8 cellular contexts compared by ENCODE assay signal in genomic region chr5:76715734-76716455, GRCh38. TPM values are rescaled to one million over a fixed set of nuclear protein-coding genes. Genes with fewer than 3 reads are reported as not detected.
DNase-seq lines count a peak whose midpoint lies in the region; ATAC-seq and TF ChIP-seq lines count a peak whose summit lies in the region.

Gene F2R (plus strand): TSS chr5:76716126. CDS start chr5:76716308, 182 bp downstream.

- peaks cover 0 to 54% (median 32%) of the 10 kb centered on the region in 9 donors for H3K4me1 ChIP-seq in heart right ventricle
- no peaks in the 10 kb centered on the region for H3K4me1 ChIP-seq in prostate gland (replicated peaks)

- H3K27me3 ChIP-seq in heart right ventricle (peaks cover 0 to 42% (median 10%) of the 10 kb centered on the region in 7 donors), prostate gland (replicated peaks; ENCODE audit: insufficient read depth) (no peaks in the 10 kb centered on the region)

- WGBS in heart right ventricle, 2 donors: 0 to 1% methylated on average over 72 to 82 of the region's 82 CpGs
- under 1% methylated on average over 82 of the region's 82 CpGs for WGBS in prostate gland

- no peaks in the 10 kb centered on the region for H3K9me3 Mint-ChIP-seq in activated naive CD8-positive, alpha-beta T cell treated with anti-CD3 and anti-CD28 coated beads, Interleukin-2, amount 10 ng/mL, durations not matched to agents 7 days and 5 days

- TF ChIP-seq POLR2A in prostate gland (IDR thresholded peaks at IDR 0.05): no peak

- H3K9me3 ChIP-seq in heart right ventricle (peaks cover 0 to 3% (median 0%) of the 10 kb centered on the region in 11 donors), prostate gland (no peaks in the 10 kb centered on the region)

- ATAC-seq in HG03432 (IDR thresholded peaks at IDR 0.05; ENCODE audit: unreplicated experiment): peak; percentile 77
- peak; percentile 73 for ATAC-seq in activated naive CD8-positive, alpha-beta T cell treated with anti-CD3 and anti-CD28 coated beads, Interleukin-2, amount 10 ng/mL, durations not matched to agents 7 days and 5 days (ENCODE audit: low read depth)
- ATAC-seq in heart right ventricle: peak; percentile 77 to 90 (median 85)

- H3K4me3 ChIP-seq in heart right ventricle (peak within 1 kb of the TSS; percentile 68 to 98 (median 84)), prostate gland (peak within 1 kb of the TSS; percentile 62 to 71)

- intact Hi-C loops in heart right ventricle (cut with DNase I) (loop anchor here in 5 of 10 donors (5.0 to 10.0 kb wide), 3 partner anchors 56 to 111 kb away; no protein-coding TSS in a partner anchor), prostate gland (cut with DNase I) (no loop called here)

- TF ChIP-seq CTCF in heart right ventricle (IDR thresholded peaks at IDR 0.05) (peak; percentile 21 to 75 (median 56)), prostate gland (IDR thresholded peaks at IDR 0.05) (peak; percentile 20 to 50 (median 45))

- H3K4me1 Mint-ChIP-seq in activated naive CD8-positive, alpha-beta T cell treated with anti-CD3 and anti-CD28 coated beads, Interleukin-2, amount 10 ng/mL, durations not matched to agents 7 days and 5 days: peaks cover 25% of the 10 kb centered on the region

- H3K27ac ChIP-seq in heart right ventricle (peak within 1 kb of the TSS; percentile 67 to 93 (median 83)), prostate gland (peak within 1 kb of the TSS; percentile 55 to 68)

- peak; percentile 18 for DNase-seq in Ammon's horn (ENCODE audit: low spot score)
- DNase-seq in GM19240 (ENCODE audit: insufficient read length, low spot score): peak; percentile 25
- peak; percentile 23 for DNase-seq in SKM-1 (lab: John Stamatoyannopoulos, UW; ENCODE audit: unreplicated experiment)
- DNase-seq in activated naive CD8-positive, alpha-beta T cell treated with anti-CD3 and anti-CD28 coated beads, Interleukin-2, amount 10 ng/mL, durations not matched to agents 7 days and 5 days: peak; percentile 78
- peak; percentile 67 to 72 for DNase-seq in heart right ventricle
- DNase-seq in prostate gland (ENCODE audit: low spot score): peak; percentile 20
- DNase-seq in NCI-H2107 treated with DMSO at 0.1 percent for 48 hours (lab: John Stamatoyannopoulos, UW; ENCODE audit: unreplicated experiment): no peak

- H3K27me3 Mint-ChIP-seq in activated naive CD8-positive, alpha-beta T cell treated with anti-CD3 and anti-CD28 coated beads, Interleukin-2, amount 10 ng/mL, durations not matched to agents 7 days and 5 days: peaks cover 25% of the 10 kb centered on the region

- no peaks in the 10 kb centered on the region for H3K36me3 ChIP-seq in heart right ventricle
- H3K36me3 ChIP-seq in prostate gland: no peaks in the 10 kb centered on the region

- peaks cover 8% of the 10 kb centered on the region for H3K36me3 Mint-ChIP-seq in activated naive CD8-positive, alpha-beta T cell treated with anti-CD3 and anti-CD28 coated beads, Interleukin-2, amount 10 ng/mL, durations not matched to agents 7 days and 5 days

- POLR2A ChIA-PET in activated naive CD8-positive, alpha-beta T cell treated with anti-CD3 and anti-CD28 coated beads, Interleukin-2, amount 10 ng/mL, durations not matched to agents 7 days and 5 days (lab: Charles Lee): interaction anchor here (0.6 to 2.4 kb wide), 4 partner anchors 11 to 58 kb away, joined by 3 to 11 read pairs (median 4); no protein-coding TSS in a partner anchor

- peak within 1 kb of the TSS; percentile 78 for H3K27ac Mint-ChIP-seq in activated naive CD8-positive, alpha-beta T cell treated with anti-CD3 and anti-CD28 coated beads, Interleukin-2, amount 10 ng/mL, durations not matched to agents 7 days and 5 days

- H3K4me3 Mint-ChIP-seq in activated naive CD8-positive, alpha-beta T cell treated with anti-CD3 and anti-CD28 coated beads, Interleukin-2, amount 10 ng/mL, durations not matched to agents 7 days and 5 days: peak within 1 kb of the TSS; percentile 85

RNA-seq across cellular contexts. Expression of gene F2R, which starts in this region (rescaled TPM):
- 10 to 100 TPM; 22.2 to 23.7 TPM for total RNA-seq in activated naive CD8-positive, alpha-beta T cell treated with anti-CD3 and anti-CD28 coated beads, Interleukin-2, amount 10 ng/mL, durations not matched to agents 7 days and 5 days
- 10 to 100 TPM in 6 of 10 donors, 1 to 10 TPM in 4; 6.0 to 20.9 (median 11.1) TPM for total RNA-seq in heart right ventricle
- polyA plus RNA-seq in heart right ventricle: 10 to 100 TPM in 1 of 2 donors, 1 to 10 TPM in 1; 3.1 to 16.6 TPM
- total RNA-seq in prostate gland: 10 to 100 TPM in 1 of 2 donors, 1 to 10 TPM in 1; 4.1 to 22.3 TPM
